In the genomic region with DNA sequence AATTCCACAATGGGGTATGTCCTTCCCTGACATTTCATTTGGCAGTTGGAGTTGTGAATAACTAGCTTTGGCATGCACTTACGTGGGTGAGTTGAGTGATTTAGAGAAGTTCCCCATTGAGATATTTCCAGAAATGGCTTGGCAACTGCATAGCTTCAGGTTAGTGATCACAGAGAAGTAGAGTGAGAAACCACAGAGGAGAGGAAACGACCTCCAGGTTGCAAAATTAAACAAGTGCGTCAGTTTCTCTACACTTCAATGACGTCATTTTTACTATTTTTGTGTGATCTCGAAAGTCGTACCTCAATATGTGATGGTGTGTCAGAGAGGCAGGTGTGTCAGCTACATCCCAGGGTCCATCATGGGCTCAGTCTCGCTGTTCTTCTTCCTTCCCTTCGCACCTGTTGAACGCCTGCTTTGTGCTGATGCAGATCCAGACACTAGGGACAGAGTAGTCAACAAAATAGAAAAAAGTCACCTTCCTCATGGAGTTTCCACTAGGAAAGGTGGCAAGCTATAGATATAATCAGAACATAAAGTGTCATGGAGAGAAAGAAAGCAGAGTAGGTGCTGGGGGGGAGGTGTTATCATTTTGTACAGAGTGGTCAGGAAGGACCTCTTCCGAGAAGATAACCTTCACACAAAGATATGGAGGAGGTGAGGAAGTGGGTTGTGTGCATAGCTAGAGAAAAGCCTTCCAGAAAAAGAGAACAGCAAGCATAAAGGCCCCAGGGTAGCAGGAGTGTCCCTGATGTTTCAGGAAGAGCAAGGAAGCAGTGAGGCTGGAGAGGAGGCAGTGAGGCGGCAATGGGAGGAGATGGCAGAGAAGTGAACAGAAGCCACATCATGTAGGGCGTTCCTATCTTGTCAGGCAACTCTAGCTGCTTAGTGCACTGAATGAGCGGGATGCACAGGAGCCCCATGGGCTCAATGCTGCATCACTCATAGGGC, we compare ENCODE assay signal across 8 cellular contexts.
DNase-seq lines count a peak whose midpoint lies in the region; ATAC-seq and TF ChIP-seq lines count a peak whose summit lies in the region.

No MANE protein-coding gene starts in this region.

- H3K9me3 ChIP-seq in CD8-positive, alpha-beta memory T cell (ENCODE audit: low read length), result no peaks in the 10 kb centered on the region
- no peaks in the 10 kb centered on the region for H3K9me3 ChIP-seq in esophagus squamous epithelium

- peaks cover 19 to 26% (median 24%) of the 10 kb centered on the region in 3 donors for H3K36me3 Mint-ChIP-seq in CD8-positive, alpha-beta memory T cell
- peaks cover 57% of the 10 kb centered on the region for H3K36me3 Mint-ChIP-seq in activated naive CD8-positive, alpha-beta T cell treated with anti-CD3 and anti-CD28 coated beads for 36 hours

- 63 to 65% methylated on average over 13 of the region's 13 CpGs for WGBS in esophagus squamous epithelium, 2 donors

- TF ChIP-seq POLR2A in esophagus squamous epithelium (IDR thresholded peaks at IDR 0.05), result no peak

- TF ChIP-seq CTCF in esophagus squamous epithelium (IDR thresholded peaks at IDR 0.05), result no peak

- peak overlapping the region; percentile 22 to 82 (median 56) for H3K4me3 Mint-ChIP-seq in CD8-positive, alpha-beta memory T cell
- no peak overlapping the region for H3K4me3 Mint-ChIP-seq in activated naive CD8-positive, alpha-beta T cell treated with anti-CD3 and anti-CD28 coated beads for 36 hours

- intact Hi-C loops in esophagus squamous epithelium (cut with DNase I), result no loop called here

- DNase-seq in CD8-positive, alpha-beta memory T cell, result peak in 3 of 5 donors; percentile 7 to 73 (median 53)
- peak; percentile 16 for DNase-seq in activated naive CD8-positive, alpha-beta T cell treated with anti-CD3 and anti-CD28 coated beads for 36 hours
- DNase-seq in NCI-H1694 (lab: John Stamatoyannopoulos, UW) (no peak), SW480 (ENCODE audit: low spot score) (no peak), esophagus squamous epithelium (lab: John Stamatoyannopoulos, UW) (no peak), RKO (ENCODE audit: low spot score) (no peak)

- no peak overlapping the region for H3K4me3 ChIP-seq in CD8-positive, alpha-beta memory T cell (ENCODE audit: low read length)
- no peak overlapping the region for H3K4me3 ChIP-seq in esophagus squamous epithelium

- H3K36me3 ChIP-seq in CD8-positive, alpha-beta memory T cell (ENCODE audit: insufficient read depth, low read length), result no peaks in the 10 kb centered on the region
- H3K36me3 ChIP-seq in esophagus squamous epithelium, result peaks cover 0 to 7% (median 0%) of the 10 kb centered on the region in 3 donors

- H3K27me3 Mint-ChIP-seq in CD8-positive, alpha-beta memory T cell, result no peaks in the 10 kb centered on the region
- no peaks in the 10 kb centered on the region for H3K27me3 Mint-ChIP-seq in activated naive CD8-positive, alpha-beta T cell treated with anti-CD3 and anti-CD28 coated beads for 36 hours

- H3K4me1 ChIP-seq in CD8-positive, alpha-beta memory T cell (ENCODE audit: insufficient read depth, low read length), result peaks cover 34% of the 10 kb centered on the region
- H3K4me1 ChIP-seq in esophagus squamous epithelium, result peaks cover 0 to 3% (median 0%) of the 10 kb centered on the region in 3 donors

- H3K9me3 Mint-ChIP-seq in CD8-positive, alpha-beta memory T cell, result peaks cover 0 to 3% (median 0%) of the 10 kb centered on the region in 5 donors
- peaks cover 15% of the 10 kb centered on the region for H3K9me3 Mint-ChIP-seq in activated naive CD8-positive, alpha-beta T cell treated with anti-CD3 and anti-CD28 coated beads for 36 hours

- H3K27ac Mint-ChIP-seq in CD8-positive, alpha-beta memory T cell, result peak overlapping the region; percentile 49 to 95 (median 89)
- peak overlapping the region; percentile 81 for H3K27ac Mint-ChIP-seq in activated naive CD8-positive, alpha-beta T cell treated with anti-CD3 and anti-CD28 coated beads for 36 hours

- no peaks in the 10 kb centered on the region for H3K27me3 ChIP-seq in CD8-positive, alpha-beta memory T cell (ENCODE audit: insufficient read depth, low read length, poor library complexity, severe bottlenecking)
- no peaks in the 10 kb centered on the region for H3K27me3 ChIP-seq in esophagus squamous epithelium

- no peak overlapping the region for H3K27ac ChIP-seq in CD8-positive, alpha-beta memory T cell (ENCODE audit: low read depth, low read length)
- no peak overlapping the region for H3K27ac ChIP-seq in esophagus squamous epithelium

- H3K4me1 Mint-ChIP-seq in CD8-positive, alpha-beta memory T cell, result peaks cover 39 to 56% (median 49%) of the 10 kb centered on the region in 3 donors
- H3K4me1 Mint-ChIP-seq in activated naive CD8-positive, alpha-beta T cell treated with anti-CD3 and anti-CD28 coated beads for 36 hours, result peaks cover 42% of the 10 kb centered on the region

- POLR2A ChIA-PET in CD8-positive, alpha-beta memory T cell (lab: Charles Lee), result interaction anchor here (1.2 to 2.6 kb wide), 2 partner anchors 16 to 75 kb away, joined by 3 to 10 read pairs; a partner anchor contains a TSS

- CTCF ChIA-PET in CD8-positive, alpha-beta memory T cell (lab: Charles Lee), result interaction anchor here (0.8 to 3.5 kb wide), 4 partner anchors 17 to 187 kb away, joined by 3 to 14 read pairs (median 4); no protein-coding TSS in a partner anchor

- ATAC-seq in GM19395 (IDR thresholded peaks at IDR 0.05; ENCODE audit: unreplicated experiment) (peak; percentile 92), HG03439 (IDR thresholded peaks at IDR 0.05; ENCODE audit: unreplicated experiment) (peak; percentile 88)

Comparison
In these comparisons a context has a peak if more than half of its experiments do, and no peak if none do; other contexts are left out.
1. DNase-seq: peak in CD8-positive, alpha-beta memory T cell (3 of 5) and activated naive CD8-positive, alpha-beta T cell treated with anti-CD3 and anti-CD28 coated beads for 36 hours (single experiment); none in NCI-H1694 (single experiment), SW480 (single experiment), esophagus squamous epithelium (single experiment) and RKO (single experiment).